In genomic region chrX:34559325-34559724, GRCh38 we compare ENCODE assay signal across 14 cellular contexts.
DNase-seq lines count a peak whose midpoint lies in the region; TF ChIP-seq lines count a peak whose summit lies in the region.
"Had no signal": no experiment of that assay in that cellular context is flagged by ENCODE, and none has a peak within 500 bp of the region (broad histone marks: within the 10 kb centered on the region; RNA-seq: fewer than 3 reads in every experiment).

No MANE protein-coding gene starts in this region.

- H3K27ac ChIP-seq in HUES48 (ENCODE audit: low read depth, low read length) (peak overlapping the region; percentile 86), brain microvascular endothelial cell (no peak overlapping the region), neuronal stem cell (replicated peaks; ENCODE audit: low read length) (no peak overlapping the region), Peyer's patch (no peak overlapping the region)
- H3K27ac ChIP-seq: right atrium auricular region had no signal

- H3K4ac ChIP-seq in neuronal stem cell (ENCODE audit: low read length) = no peak overlapping the region

- H3K23ac ChIP-seq in neuronal stem cell (ENCODE audit: low read depth, low read length, poor library complexity) = no peak overlapping the region

- POLR2A ChIA-PET in activated CD4-positive, alpha-beta T cell treated with anti-CD3 and anti-CD28 coated beads, Interleukin-2, amount 10 ng/mL, durations not matched to agents 7 days and 5 days (lab: Charles Lee) = no interaction called here

- no peak overlapping the region for H2BK12ac ChIP-seq in neuronal stem cell (ENCODE audit: low read length)

- H2AFZ ChIP-seq in neuronal stem cell (ENCODE audit: low read length) = peak overlapping the region; percentile 53

- TF ChIP-seq CTCF in brain microvascular endothelial cell (IDR thresholded peaks at IDR 0.05; ENCODE audit: low read depth, low read length, missing control alignments) (no peak), Peyer's patch (IDR thresholded peaks at IDR 0.05) (no peak)

- TF ChIP-seq POLR2A in Peyer's patch (IDR thresholded peaks at IDR 0.05) = no peak

- no peak overlapping the region for H3K18ac ChIP-seq in neuronal stem cell (ENCODE audit: low read length)

- peaks cover 20% of the 10 kb centered on the region for H3K27me3 ChIP-seq in HUES48 (ENCODE audit: control insufficient read depth, insufficient read depth, low read length)
- H3K27me3 ChIP-seq in brain microvascular endothelial cell (replicated peaks) = no peaks in the 10 kb centered on the region
- H3K27me3 ChIP-seq in neuronal stem cell (ENCODE audit: control insufficient read depth in 3 of 3, insufficient read depth in 3 of 3, low read depth in 1 of 3, low read length in 3 of 3) = no peaks in the 10 kb centered on the region
- H3K27me3 ChIP-seq in Peyer's patch = no peaks in the 10 kb centered on the region
- H3K27me3 ChIP-seq: right atrium auricular region had no signal

- H3K36me3 ChIP-seq in HUES48 (ENCODE audit: control insufficient read depth, insufficient read depth, low read length) = no peaks in the 10 kb centered on the region
- no peaks in the 10 kb centered on the region for H3K36me3 ChIP-seq in brain microvascular endothelial cell (replicated peaks)
- H3K36me3 ChIP-seq in neuronal stem cell (replicated peaks in 1 of 2; ENCODE audit: control insufficient read depth in 2 of 2, insufficient read depth in 2 of 2, low read length in 2 of 2) = no peaks in the 10 kb centered on the region
- no peaks in the 10 kb centered on the region for H3K36me3 ChIP-seq in Peyer's patch
- H3K36me3 ChIP-seq: right atrium auricular region had no signal

- H3K4me3 ChIP-seq in HUES48 (ENCODE audit: low read depth, low read length) = peak overlapping the region; percentile 16; the same call in 1 of the 2 replicates
- no peak overlapping the region for H3K4me3 ChIP-seq in brain microvascular endothelial cell (ENCODE audit: low read depth, low read length)
- no peak overlapping the region for H3K4me3 ChIP-seq in neuronal stem cell (ENCODE audit: low read length in 2 of 2)
- no peak overlapping the region for H3K4me3 ChIP-seq in Peyer's patch
- H3K4me3 ChIP-seq: right atrium auricular region had no signal

- H3K4me1 ChIP-seq in HUES48 (ENCODE audit: control insufficient read depth, insufficient read depth, low read length) (peaks cover 72% of the 10 kb centered on the region), neuronal stem cell (ENCODE audit: control insufficient read depth in 2 of 2, insufficient read depth in 1 of 2, low read depth in 1 of 2, low read length in 2 of 2) (peaks cover 0 to 3% of the 10 kb centered on the region in 2 donors), Peyer's patch (no peaks in the 10 kb centered on the region)
- H3K4me1 ChIP-seq: right atrium auricular region had no signal

- no peak overlapping the region for H2BK120ac ChIP-seq in neuronal stem cell (ENCODE audit: low read depth, low read length)

- no peak overlapping the region for H3K14ac ChIP-seq in neuronal stem cell (ENCODE audit: low read length)

- H3K27me3 Mint-ChIP-seq in activated CD4-positive, alpha-beta T cell treated with anti-CD3 and anti-CD28 coated beads, Interleukin-2, amount 10 ng/mL, durations not matched to agents 7 days and 5 days = no peaks in the 10 kb centered on the region
- H3K27me3 Mint-ChIP-seq: activated CD4-positive, alpha-beta T cell treated with anti-CD3 and anti-CD28 coated beads for 36 hours; activated naive CD8-positive, alpha-beta T cell; B cell had no signal

- H3K9me3 ChIP-seq in HUES48 (ENCODE audit: control insufficient read depth, insufficient read depth, low read length) (no peaks in the 10 kb centered on the region), neuronal stem cell (replicated peaks in 1 of 2; ENCODE audit: control insufficient read depth in 2 of 2, insufficient read depth in 1 of 2, low read depth in 1 of 2, low read length in 2 of 2) (no peaks in the 10 kb centered on the region), Peyer's patch (no peaks in the 10 kb centered on the region)
- H3K9me3 ChIP-seq: right atrium auricular region had no signal

- peak; percentile 5 for DNase-seq in activated CD4-positive, alpha-beta T cell treated with anti-CD3 and anti-CD28 coated beads, Interleukin-2, amount 10 ng/mL, durations not matched to agents 7 days and 5 days
- no peak for DNase-seq in activated CD4-positive, alpha-beta T cell treated with anti-CD3 and anti-CD28 coated beads, Interleukin-2, amount 50 U/mL, for 4 hours
- DNase-seq in brain microvascular endothelial cell = peak; percentile 2
- DNase-seq in neuronal stem cell (ENCODE audit: low spot score) = no peak
- no peak for DNase-seq in stimulated activated CD4-positive, alpha-beta T cell treated with anti-CD3 and anti-CD28 coated beads, Interleukin-2, amount 100 ng/mL, for 24 hours
- no peak for DNase-seq in amygdala (lab: John Stamatoyannopoulos, UW)
- no peak for DNase-seq in Peyer's patch
- DNase-seq: activated CD4-positive, alpha-beta T cell treated with anti-CD3 and anti-CD28 coated beads for 36 hours; NCI-H146; Right ventricle myocardium superior had no signal

- no peaks in the 10 kb centered on the region for H3K79me1 ChIP-seq in neuronal stem cell (ENCODE audit: low read depth, low read length)

- no peak overlapping the region for H4K8ac ChIP-seq in neuronal stem cell (ENCODE audit: low read depth, low read length)

- no peaks in the 10 kb centered on the region for H3K4me1 Mint-ChIP-seq in activated CD4-positive, alpha-beta T cell treated with anti-CD3 and anti-CD28 coated beads, Interleukin-2, amount 10 ng/mL, durations not matched to agents 7 days and 5 days
- H3K4me1 Mint-ChIP-seq: activated CD4-positive, alpha-beta T cell treated with anti-CD3 and anti-CD28 coated beads for 36 hours; B cell had no signal

- H3K4me3 Mint-ChIP-seq in activated CD4-positive, alpha-beta T cell treated with anti-CD3 and anti-CD28 coated beads, Interleukin-2, amount 10 ng/mL, durations not matched to agents 7 days and 5 days = no peak overlapping the region
- H3K4me3 Mint-ChIP-seq: activated CD4-positive, alpha-beta T cell treated with anti-CD3 and anti-CD28 coated beads for 36 hours; activated naive CD8-positive, alpha-beta T cell; B cell had no signal

- no peak overlapping the region for H2BK5ac ChIP-seq in neuronal stem cell (ENCODE audit: low read length)

- H3K9ac ChIP-seq in HUES48 (ENCODE audit: low read depth, low read length) = peak overlapping the region; percentile 54; the same call in 1 of the 2 replicates
- no peak overlapping the region for H3K9ac ChIP-seq in neuronal stem cell (ENCODE audit: low read depth, low read length, poor library complexity)

- in situ Hi-C loops in brain microvascular endothelial cell (cut with HindIII; ENCODE audit: low pct_ligation_motif_present, low sequenced_read_pairs) = no loop called here

- H3K4me2 ChIP-seq in neuronal stem cell (ENCODE audit: insufficient read depth, low read length, poor library complexity, severe bottlenecking) = no peak overlapping the region

- no peak overlapping the region for H2BK15ac ChIP-seq in neuronal stem cell (ENCODE audit: low read length)

- H2AK5ac ChIP-seq in neuronal stem cell (ENCODE audit: low read depth, low read length) = no peak overlapping the region

- no CpG with 5 or more reads among the region's 1 CpG for WGBS in neuronal stem cell (ENCODE audit: extremely low coverage in 2 of 2, insufficient read length in 2 of 2, insufficient replicate concordance in 1 of 2), 2 donors

- H4K91ac ChIP-seq in neuronal stem cell (ENCODE audit: low read depth, low read length, poor library complexity) = no peak overlapping the region

- H3K9me3 Mint-ChIP-seq in activated CD4-positive, alpha-beta T cell treated with anti-CD3 and anti-CD28 coated beads, Interleukin-2, amount 10 ng/mL, durations not matched to agents 7 days and 5 days = no peaks in the 10 kb centered on the region

- no peak overlapping the region for H3K27ac Mint-ChIP-seq in activated CD4-positive, alpha-beta T cell treated with anti-CD3 and anti-CD28 coated beads, Interleukin-2, amount 10 ng/mL, durations not matched to agents 7 days and 5 days
- H3K27ac Mint-ChIP-seq: activated CD4-positive, alpha-beta T cell treated with anti-CD3 and anti-CD28 coated beads for 36 hours; activated naive CD8-positive, alpha-beta T cell; B cell had no signal

- no peaks in the 10 kb centered on the region for H3K36me3 Mint-ChIP-seq in activated CD4-positive, alpha-beta T cell treated with anti-CD3 and anti-CD28 coated beads, Interleukin-2, amount 10 ng/mL, durations not matched to agents 7 days and 5 days (ENCODE audit: low read depth)
- H3K36me3 Mint-ChIP-seq: activated naive CD8-positive, alpha-beta T cell had no signal

- CTCF ChIA-PET in activated CD4-positive, alpha-beta T cell treated with anti-CD3 and anti-CD28 coated beads, Interleukin-2, amount 10 ng/mL, durations not matched to agents 7 days and 5 days (lab: Charles Lee) = no interaction called here

Comparison
In these comparisons a context has a peak if more than half of its experiments do, and no peak if none do; other contexts are left out.
1. DNase-seq: peak in activated CD4-positive, alpha-beta T cell treated with anti-CD3 and anti-CD28 coated beads, Interleukin-2, amount 10 ng/mL, durations not matched to agents 7 days and 5 days (single experiment) and brain microvascular endothelial cell (single experiment); none in activated CD4-positive, alpha-beta T cell treated with anti-CD3 and anti-CD28 coated beads, Interleukin-2, amount 50 U/mL, for 4 hours (0 of 2), neuronal stem cell (single experiment), stimulated activated CD4-positive, alpha-beta T cell treated with anti-CD3 and anti-CD28 coated beads, Interleukin-2, amount 100 ng/mL, for 24 hours (0 of 2), amygdala (0 of 56) and Peyer's patch (0 of 3).